ENCODE assay signal across 8 cellular contexts in the genomic region with DNA sequence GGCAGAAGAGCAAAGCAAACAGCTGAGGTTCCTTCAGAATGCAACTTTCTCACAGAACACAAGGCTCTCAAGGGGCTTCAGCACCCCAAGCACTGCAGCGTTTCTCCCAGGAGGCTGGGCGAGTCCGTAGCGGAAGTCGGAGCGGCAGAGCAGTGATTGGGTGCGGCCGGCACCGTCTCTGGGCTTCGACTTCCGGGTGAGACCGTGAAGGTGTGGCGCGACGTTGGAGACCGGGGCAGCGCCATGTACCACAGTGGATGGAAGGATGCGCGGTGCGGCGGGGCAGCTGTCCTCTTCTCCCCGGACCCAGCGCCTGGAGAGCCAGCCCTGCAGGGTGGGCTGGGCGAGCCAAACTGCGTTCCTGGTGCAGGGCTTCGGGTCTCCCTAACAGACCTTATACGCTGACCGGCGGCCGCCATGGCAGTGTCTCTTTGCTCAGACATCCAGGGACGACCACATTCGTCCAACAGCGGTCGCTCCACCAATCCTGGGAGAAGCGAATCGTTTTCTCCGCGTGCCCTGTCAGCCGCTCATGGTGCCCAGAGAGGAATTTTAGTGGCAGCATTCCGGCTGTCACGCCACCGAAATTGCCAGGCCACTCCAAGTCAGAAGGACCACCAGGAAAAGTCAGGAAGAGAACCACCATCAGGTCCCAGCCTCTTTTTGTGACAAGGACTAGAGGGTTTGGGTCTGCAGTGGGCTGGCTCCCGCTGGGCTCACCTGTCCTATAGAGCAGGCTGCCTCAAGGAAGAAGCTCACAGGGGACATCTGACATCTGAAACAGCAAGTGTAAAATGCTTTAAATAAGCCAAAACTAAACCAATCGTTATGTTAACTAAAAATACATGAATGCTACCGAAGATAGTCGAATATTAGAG. TPM values are rescaled to one million over a fixed set of nuclear protein-coding genes. Genes with fewer than 3 reads are reported as not detected.
DNase-seq lines count a peak whose midpoint lies in the region; ATAC-seq and TF ChIP-seq lines count a peak whose summit lies in the region.

No MANE protein-coding gene starts in this region.

- peak overlapping the region; percentile 70 for H3K27ac Mint-ChIP-seq in activated CD4-positive, alpha-beta T cell treated with anti-CD3 and anti-CD28 coated beads for 36 hours

- H3K27me3 Mint-ChIP-seq in activated CD4-positive, alpha-beta T cell treated with anti-CD3 and anti-CD28 coated beads for 36 hours: peaks cover 2% of the 10 kb centered on the region

- peak overlapping the region; percentile 65 for H3K27ac ChIP-seq in cingulate gyrus (ENCODE audit: low read depth, low read length)

- peak overlapping the region; percentile 78 for H3K4me3 Mint-ChIP-seq in activated CD4-positive, alpha-beta T cell treated with anti-CD3 and anti-CD28 coated beads for 36 hours

- intact Hi-C loops in activated CD4-positive, alpha-beta T cell treated with anti-CD3 and anti-CD28 coated beads for 36 hours (cut with DNase I, micrococcal nuclease): loop anchor here in 1 of 2 experiments (1.0 to 10.0 kb wide), 3 partner anchors 52 to 1462 kb away; a partner anchor contains a TSS

- H3K4me1 Mint-ChIP-seq in activated CD4-positive, alpha-beta T cell treated with anti-CD3 and anti-CD28 coated beads for 36 hours: peaks cover 8% of the 10 kb centered on the region

- CTCF ChIA-PET in activated CD4-positive, alpha-beta T cell treated with anti-CD3 and anti-CD28 coated beads for 36 hours (lab: Charles Lee): interaction anchor here (1.5 kb wide), 1 partner anchor 20 kb away, joined by 5 read pairs; a partner anchor contains a TSS

- DNase-seq in HFF-Myc (ENCODE audit: extremely low read depth, low read depth): peak; percentile 56
- peak; percentile 2 for DNase-seq in NCI-H2029 (lab: John Stamatoyannopoulos, UW)
- peak; percentile 86 for DNase-seq in activated CD4-positive, alpha-beta T cell treated with anti-CD3 and anti-CD28 coated beads for 36 hours
- DNase-seq in left kidney (ENCODE audit: low read depth, low spot score): peak; percentile 94
- DNase-seq in stimulated activated CD4-positive, alpha-beta T cell treated with anti-CD3 and anti-CD28 coated beads, Interleukin-2, amount 100 ng/mL, for 4 hours (ENCODE audit: low read depth): peak; percentile 64
- no peak for DNase-seq in NOMO-1 treated with dmso at 0.1 percent for 144 hours (lab: John Stamatoyannopoulos, UW; ENCODE audit: unreplicated experiment)

- H3K9me3 Mint-ChIP-seq in activated CD4-positive, alpha-beta T cell treated with anti-CD3 and anti-CD28 coated beads for 36 hours (ENCODE audit: low read depth): peaks cover 9% of the 10 kb centered on the region

- TF ChIP-seq CTCF in HFF-Myc (IDR thresholded peaks at IDR 0.05; ENCODE audit: low read depth, low read length, missing control alignments): no peak

- peaks cover 4% of the 10 kb centered on the region for H3K36me3 Mint-ChIP-seq in activated CD4-positive, alpha-beta T cell treated with anti-CD3 and anti-CD28 coated beads for 36 hours (ENCODE audit: low read depth)

- H3K4me3 ChIP-seq in GM08714 (ENCODE audit: low read length) (peak overlapping the region; percentile 92), HFF-Myc (replicated peaks; ENCODE audit: low read depth, low read length) (peak overlapping the region; percentile 61)

- ATAC-seq in activated CD4-positive, alpha-beta T cell treated with anti-CD3 and anti-CD28 coated beads for 36 hours: peak; percentile 100

- POLR2A ChIA-PET in activated CD4-positive, alpha-beta T cell treated with anti-CD3 and anti-CD28 coated beads for 36 hours (lab: Charles Lee): no interaction called here

RNA-seq across cellular contexts. Expression of a gene that starts 20.5 kb away (rescaled TPM):
- 1 to 10 TPM; 1.1 to 1.2 TPM for total RNA-seq in activated CD4-positive, alpha-beta T cell treated with anti-CD3 and anti-CD28 coated beads for 36 hours
